In genomic region chr10:131426530-131426898, GRCh38 we compare ENCODE assay signal across 26 cellular contexts.
"Had no signal": no experiment of that assay in that cellular context is flagged by ENCODE, and none has a peak within 500 bp of the region (broad histone marks: within the 10 kb centered on the region; RNA-seq: fewer than 3 reads in every experiment).

No MANE protein-coding gene starts in this region.

- H3K9me3 ChIP-seq: ascending aorta, breast epithelium had no signal

- H3K36me3 ChIP-seq: ascending aorta, breast epithelium, cardiac muscle cell had no signal

- FAIRE-seq: frontal cortex had no signal

- ATAC-seq: activated CD4-positive, alpha-beta T cell treated with anti-CD3 and anti-CD28 coated beads for 36 hours; activated CD8-positive, alpha-beta memory T cell treated with anti-CD3 and anti-CD28 coated beads, Interleukin-2, amount 10 ng/mL, durations not matched to agents 7 days and 5 days; activated CD8-positive, alpha-beta T cell treated with anti-CD3 and anti-CD28 coated beads, Interleukin-2, amount 10 ng/mL, durations not matched to agents 7 days and 5 days; activated naive CD8-positive, alpha-beta T cell treated with anti-CD3 and anti-CD28 coated beads, Interleukin-2, amount 50 U/mL, for 24 hours; esophagus mucosa had no signal

- DNase-seq: activated CD4-positive, alpha-beta memory T cell treated with anti-CD3 and anti-CD28 coated beads for 36 hours; activated CD4-positive, alpha-beta T cell treated with anti-CD3 and anti-CD28 coated beads for 36 hours; activated CD4-positive, alpha-beta T cell treated with anti-CD3 and anti-CD28 coated beads, Interleukin-2, amount 10 ng/mL, durations not matched to agents 24 days and 14 days; activated CD4-positive, CD25-positive, alpha-beta regulatory T cell; activated CD4-positive, CD25-positive, alpha-beta regulatory T cell treated with anti-CD3 and anti-CD28 coated beads, Interleukin-2, amount 50 U/mL, for 72 hours; activated CD8-positive, alpha-beta memory T cell treated with anti-CD3 and anti-CD28 coated beads, Interleukin-2, amount 10 ng/mL, durations not matched to agents 7 days and 5 days; activated CD8-positive, alpha-beta memory T cell treated with anti-CD3 and anti-CD28 coated beads, Interleukin-2, amount 50 U/mL, for 4 hours; activated CD8-positive, alpha-beta T cell treated with anti-CD3 and anti-CD28 coated beads, Interleukin-2, amount 10 ng/mL, durations not matched to agents 7 days and 5 days; activated effector memory CD4-positive, alpha-beta T cell treated with anti-CD3 and anti-CD28 coated beads, Interleukin-2, amount 50 U/mL, for 16 hours; activated naive CD4-positive, alpha-beta T cell treated with anti-CD3 and anti-CD28 coated beads for 36 hours; activated naive CD8-positive, alpha-beta T cell treated with anti-CD3 and anti-CD28 coated beads for 36 hours; activated naive CD8-positive, alpha-beta T cell treated with anti-CD3 and anti-CD28 coated beads, Interleukin-2, amount 50 U/mL, for 24 hours; activated T-cell treated with anti-CD3 and anti-CD28 coated beads, Interleukin-2, amount 50 U/mL, for 1 hour; activated T-cell treated with anti-CD3 and anti-CD28 coated beads, Interleukin-2, amount 50 U/mL, for 48 hours; dorsolateral prefrontal cortex; effector memory CD4-positive, alpha-beta T cell; endodermal cell; foreskin fibroblast; head of caudate nucleus; T-helper 2 cell had no signal

- H3K4me3 ChIP-seq: ascending aorta, breast epithelium, cardiac muscle cell, coronary artery, dorsolateral prefrontal cortex had no signal

- H3K27ac ChIP-seq: ascending aorta, breast epithelium, cardiac muscle cell, coronary artery, dorsolateral prefrontal cortex had no signal

- H3K27me3 ChIP-seq: ascending aorta had no signal

- H3K4me1 ChIP-seq: ascending aorta, breast epithelium had no signal
